ENCODE assay signal across 8 cellular contexts in the genomic region with DNA sequence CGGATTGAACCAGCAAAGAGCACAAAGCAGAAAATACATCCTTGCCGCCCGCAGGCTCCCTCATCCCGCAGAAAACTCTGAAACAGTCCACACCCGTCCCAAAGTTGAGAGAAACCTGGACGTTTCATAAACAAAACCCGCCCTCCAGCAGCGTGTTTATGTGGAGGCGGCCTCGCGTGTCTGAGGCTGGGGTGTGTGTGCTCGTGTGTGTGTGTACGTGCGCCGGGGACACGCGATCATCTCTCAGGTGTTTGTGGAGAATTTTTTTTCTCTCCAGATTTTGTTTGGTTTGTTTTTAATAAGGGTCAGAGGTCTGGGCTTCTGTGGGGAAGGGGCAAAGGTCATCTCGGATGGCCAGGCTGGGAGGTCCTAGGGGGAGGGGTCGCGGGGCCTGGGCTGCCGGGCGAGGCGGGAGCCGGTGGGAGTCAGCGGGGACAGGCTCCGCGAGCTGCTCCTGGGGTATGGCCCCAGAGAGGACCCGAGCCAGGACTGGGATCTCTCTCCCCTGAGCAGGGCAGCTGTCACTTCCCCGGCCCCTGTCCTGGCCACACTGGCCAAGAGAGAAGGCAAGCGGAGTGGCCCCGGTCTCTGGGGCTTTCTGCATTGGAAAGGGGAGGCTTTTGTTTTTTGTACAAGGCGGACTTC.
DNase-seq lines count a peak whose midpoint lies in the region; ATAC-seq and TF ChIP-seq lines count a peak whose summit lies in the region.

No MANE protein-coding gene starts in this region.

- H3K9me3 ChIP-seq in uterus = no peaks in the 10 kb centered on the region

- H3K9me3 Mint-ChIP-seq in natural killer cell = peaks cover 6 to 9% of the 10 kb centered on the region in 2 donors

- H3K27ac ChIP-seq in 22Rv1 = peak overlapping the region; percentile 97
- peak overlapping the region; percentile 92 for H3K27ac ChIP-seq in epithelial cell of prostate
- peak overlapping the region; percentile 99 for H3K27ac ChIP-seq in uterus

- TF ChIP-seq CTCF in 22Rv1 (IDR thresholded peaks at IDR 0.05) = no peak
- TF ChIP-seq CTCF in natural killer cell (IDR thresholded peaks at IDR 0.05) = no peak
- peak in 1 of 4 experiments; percentile 0 for TF ChIP-seq CTCF in uterus (IDR thresholded peaks at IDR 0.05)

- H3K27me3 ChIP-seq in uterus = no peaks in the 10 kb centered on the region

- DNase-seq in HT-29 (ENCODE audit: low spot score) (peak; percentile 55), epithelial cell of prostate (ENCODE audit: low read depth, low spot score) (no peak), natural killer cell (no peak), uterus (peak; percentile 59 to 69), NCI-H524 treated with DMSO at 0.1 percent for 48 hours (lab: John Stamatoyannopoulos, UW) (no peak)
- DNase-seq in activated CD4-positive, alpha-beta T cell treated with anti-CD3 and anti-CD28 coated beads, Interleukin-2, amount 50 U/mL, for 1 hour = peak; percentile 51

- peak overlapping the region; percentile 46 to 57 for H3K4me3 ChIP-seq in uterus

- no peaks in the 10 kb centered on the region for H3K36me3 Mint-ChIP-seq in natural killer cell

- TF ChIP-seq POLR2A in uterus (IDR thresholded peaks at IDR 0.05) = no peak

- peak overlapping the region; percentile 80 for H3K4me3 Mint-ChIP-seq in natural killer cell

- intact Hi-C loops in natural killer cell (cut with micrococcal nuclease) (no loop called here), uterus (cut with DNase I; ENCODE audit: low total_unique reads) (loop anchor here (5.0 to 10.0 kb wide), 2 partner anchors 48 to 240 kb away; partner anchors contain the start of gene IER5L)

- H3K4me1 Mint-ChIP-seq in natural killer cell = peaks cover 17 to 50% of the 10 kb centered on the region in 2 donors

- ATAC-seq in natural killer cell (no peak), GM19467 (IDR thresholded peaks at IDR 0.05; ENCODE audit: unreplicated experiment) (no peak)

- peak overlapping the region; percentile 80 to 99 for H3K27ac Mint-ChIP-seq in natural killer cell

- H3K36me3 ChIP-seq in uterus = no peaks in the 10 kb centered on the region

- peaks cover 5 to 16% of the 10 kb centered on the region in 2 donors for H3K4me1 ChIP-seq in uterus

- H3K27me3 Mint-ChIP-seq in natural killer cell (ENCODE audit: low read depth in 2 of 2) = peaks cover 0 to 7% of the 10 kb centered on the region in 2 donors

Comparison
In these comparisons a context has a peak if more than half of its experiments do, and no peak if none do; other contexts are left out.
1. DNase-seq: peak in HT-29 (single experiment), activated CD4-positive, alpha-beta T cell treated with anti-CD3 and anti-CD28 coated beads, Interleukin-2, amount 50 U/mL, for 1 hour (single experiment) and uterus (2 of 2); none in epithelial cell of prostate (single experiment), natural killer cell (single experiment) and NCI-H524 treated with DMSO at 0.1 percent for 48 hours (single experiment).
2. Peak in every context shown above with its lines, with median percentiles within 50 percentile points of each other: H3K27ac ChIP-seq.